8 cellular contexts compared by ENCODE assay signal in the genomic region with DNA sequence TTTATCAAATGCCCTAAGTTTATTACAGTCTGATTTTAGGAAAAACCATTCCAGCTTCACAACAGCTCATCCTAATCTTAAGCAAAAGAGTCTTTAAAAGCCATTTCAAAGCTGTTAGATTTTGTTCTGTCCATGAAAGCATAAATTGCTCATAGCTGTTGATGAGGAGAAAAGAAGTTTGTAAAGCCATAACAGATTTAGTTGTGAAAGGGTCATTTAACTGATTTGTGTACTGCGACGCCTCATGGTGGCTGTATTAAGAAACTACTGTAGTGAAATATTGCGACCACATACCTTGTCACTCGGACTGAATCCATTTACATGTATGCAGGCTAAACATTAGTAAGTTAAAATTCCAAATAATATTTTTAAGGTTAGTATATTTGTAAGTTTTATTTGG. TPM values are rescaled to one million over a fixed set of nuclear protein-coding genes. Genes with fewer than 3 reads are reported as not detected.
DNase-seq lines count a peak whose midpoint lies in the region; ATAC-seq and TF ChIP-seq lines count a peak whose summit lies in the region.

No MANE protein-coding gene starts in this region.

- in situ Hi-C loops in GM13977 (cut with MboI; ENCODE audit: low pct_unique_long_range_greater_than_20kb, low sequenced_read_pairs, unreplicated experiment) (no loop called here), SK-MEL-5 (cut with HindIII; ENCODE audit: low pct_unique_long_range_greater_than_20kb, low sequenced_read_pairs) (no loop called here)

- TF ChIP-seq CTCF in A673 (conservative IDR thresholded peaks at IDR 0.05; ENCODE audit: low read depth, low read length) = peak; percentile 59
- TF ChIP-seq CTCF in GM13977 (IDR thresholded peaks at IDR 0.05; ENCODE audit: extremely low read depth, insufficient read depth, missing control alignments) = peak; percentile 10

- H3K27me3 ChIP-seq in A673 (replicated peaks; ENCODE audit: insufficient read depth, low read depth, low read length, poor library complexity) (no peaks in the 10 kb centered on the region), aorta (ENCODE audit: control insufficient read depth in 1 of 2, insufficient read depth in 2 of 2, low read length in 1 of 2) (no peaks in the 10 kb centered on the region)

- CTCF ChIA-PET in A673 (lab: Charles Lee) = interaction anchor here (0.6 kb wide), 1 partner anchor 58 kb away, joined by 3 read pairs; no protein-coding TSS in a partner anchor

- H3K27ac ChIP-seq in A673 (ENCODE audit: low read depth, low read length, poor library complexity, severe bottlenecking) (no peak overlapping the region), aorta (ENCODE audit: low read depth in 1 of 2, low read length in 2 of 2) (no peak overlapping the region)

- H3K36me3 ChIP-seq in A673 (ENCODE audit: insufficient read depth, low read length, poor library complexity, severe bottlenecking) (no peaks in the 10 kb centered on the region), aorta (ENCODE audit: control insufficient read depth in 1 of 2, insufficient read depth in 2 of 2, low read length in 1 of 2) (no peaks in the 10 kb centered on the region)

- WGBS in aorta, 2 donors = 75 to 77% methylated on average over 4 of the region's 4 CpGs

- no TSS peak for BruUV-seq in A673 (replicated peaks; lab: Mats Ljungman, UMichigan)

- peak; percentile 40 for DNase-seq in A673 (ENCODE audit: low spot score)
- DNase-seq in GM13977 (ENCODE audit: low spot score) = no peak
- peak; percentile 65 for DNase-seq in SK-MEL-5 (ENCODE audit: low read depth, low spot score)
- DNase-seq in globus pallidus (ENCODE audit: low spot score) = peak; percentile 80
- no peak for DNase-seq in stimulated activated CD4-positive, alpha-beta T cell treated with anti-CD3 and anti-CD28 coated beads, Interleukin-4, amount 100 ng/mL, for 24 hours
- no peak for DNase-seq in mesenteric fat pad (ENCODE audit: low spot score)
- no peak for DNase-seq in aorta
- DNase-seq in activated T-cell treated with anti-CD3 and anti-CD28 coated beads, Interleukin-2, amount 50 U/mL, for 48 hours = no peak

- no peaks in the 10 kb centered on the region for H3K9me3 ChIP-seq in A673 (ENCODE audit: low read depth, low read length, poor library complexity, severe bottlenecking)
- no peaks in the 10 kb centered on the region for H3K9me3 ChIP-seq in aorta (ENCODE audit: control insufficient read depth, low read length)

- H3K4me1 ChIP-seq in A673 (ENCODE audit: insufficient read depth, low read length, poor library complexity, severe bottlenecking) = no peaks in the 10 kb centered on the region
- H3K4me1 ChIP-seq in aorta (ENCODE audit: control insufficient read depth in 1 of 2, insufficient read depth in 2 of 2, low read length in 2 of 2) = peaks cover 0 to 3% of the 10 kb centered on the region in 2 donors

- POLR2A ChIA-PET in A673 (lab: Charles Lee; ENCODE audit: low non-redundant PET) = no interaction called here

- intact Hi-C loops in A673 (cut with micrococcal nuclease; ENCODE audit: unreplicated experiment) (loop anchor here (10.0 kb wide), 1 partner anchor 269 kb away; no protein-coding TSS in a partner anchor), aorta (cut with DNase I) (no loop called here)

- ATAC-seq in aorta (ENCODE audit: low FRiP score) = no peak

- no peak overlapping the region for H3K4me3 ChIP-seq in A673 (ENCODE audit: low read depth, low read length, poor library complexity, severe bottlenecking)
- H3K4me3 ChIP-seq in aorta (ENCODE audit: low read length in 2 of 2) = no peak overlapping the region

RNA-seq across cellular contexts. Expression of gene BBX, which starts 20.9 kb away (rescaled TPM):
- total RNA-seq in A673 (2021) (28.9 and 37.7 TPM in 2 replicates), mesenteric fat pad (43.4 TPM), aorta (10 to 100 TPM; 76.7 to 77.8 TPM)
- 81.9 and 110 TPM in 2 replicates for total RNA-seq in SK-MEL-5 (2014; rRNA removed; shearing (Covaris generic))
- 51.5 and 64.7 TPM in 2 replicates for polyA plus RNA-seq in SK-MEL-5 (2015; cell fraction: cytosol; rRNA removed)
- polyA plus RNA-seq in SK-MEL-5 (2015; cell fraction: nucleus; rRNA removed) = 69.2 and 70.1 TPM in 2 replicates
- 10 to 100 TPM; 10.0 to 13.4 TPM for polyA plus RNA-seq in aorta

Comparison
In these comparisons a context has a peak if more than half of its experiments do, and no peak if none do; other contexts are left out.
1. DNase-seq: peak in A673 (single experiment), SK-MEL-5 (single experiment) and globus pallidus (single experiment); none in GM13977 (single experiment), stimulated activated CD4-positive, alpha-beta T cell treated with anti-CD3 and anti-CD28 coated beads, Interleukin-4, amount 100 ng/mL, for 24 hours (single experiment), mesenteric fat pad (single experiment), aorta (0 of 2) and activated T-cell treated with anti-CD3 and anti-CD28 coated beads, Interleukin-2, amount 50 U/mL, for 48 hours (0 of 2).